6 cellular contexts compared by ENCODE assay signal in the genomic region with DNA sequence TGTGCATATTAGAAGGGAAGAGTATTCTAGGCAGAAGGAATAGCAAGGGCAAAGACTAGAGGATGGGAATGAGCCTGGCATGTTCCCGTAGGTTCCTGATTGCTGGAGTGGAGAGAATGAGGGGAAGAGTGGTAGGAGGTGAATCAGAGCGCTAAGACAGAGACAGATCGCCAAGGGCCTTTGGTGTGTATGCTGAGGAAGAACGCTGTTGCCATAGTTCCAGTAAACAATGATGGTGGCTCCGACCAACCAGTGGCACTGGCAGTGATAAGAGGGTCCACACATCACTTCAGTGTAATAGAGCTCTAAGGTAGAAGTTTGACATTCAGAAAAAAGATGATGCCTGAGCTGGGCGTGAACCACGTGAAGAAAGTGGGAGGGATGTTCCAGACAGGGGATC. TPM values are rescaled to one million over a fixed set of nuclear protein-coding genes. Genes with fewer than 3 reads are reported as not detected.
DNase-seq lines count a peak whose midpoint lies in the region; ATAC-seq and TF ChIP-seq lines count a peak whose summit lies in the region.

No MANE protein-coding gene starts in this region.

- peak overlapping the region; percentile 58 for H3K27ac ChIP-seq in RWPE2 (ENCODE audit: poor library complexity, severe bottlenecking)
- H3K27ac ChIP-seq in left lung: no peak overlapping the region

- no peak for DNase-seq in BJ (ENCODE audit: low read depth)
- DNase-seq in RWPE2 (ENCODE audit: low spot score): no peak
- DNase-seq in left lung: no peak
- no peak for DNase-seq in T-helper 9 cell
- DNase-seq in NCI-H187 treated with DMSO at 0.1 percent for 48 hours (lab: John Stamatoyannopoulos, UW): no peak

- H3K4me3 ChIP-seq in BJ (ENCODE audit: low read depth, low read length) (peak overlapping the region; percentile 84), RWPE2 (ENCODE audit: severe bottlenecking) (peak overlapping the region; percentile 80), left lung (peak overlapping the region; percentile 55 to 66)

- ATAC-seq in RWPE2 (ENCODE audit: low read depth) (no peak), left lung (no peak), GM21381 (IDR thresholded peaks at IDR 0.05; ENCODE audit: unreplicated experiment) (no peak)

- CTCF ChIA-PET in BJ (lab: Yijun Ruan, JAX): interaction anchor here (0.6 to 1.5 kb wide), 5 partner anchors 8 to 34 kb away, joined by 3 to 8 read pairs (median 3); no protein-coding TSS in a partner anchor

- H3K36me3 ChIP-seq in BJ (ENCODE audit: control insufficient read depth, insufficient read depth, low read length) (0 out of 2 replicates have a peak, but pooled peaks cover 2% of the 10 kb centered on the region), RWPE2 (ENCODE audit: low read depth) (peaks cover 4% of the 10 kb centered on the region), left lung (peaks cover 0 to 8% of the 10 kb centered on the region in 2 donors)

- H3K9me3 ChIP-seq in RWPE2 (ENCODE audit: severe bottlenecking): no peaks in the 10 kb centered on the region
- H3K9me3 ChIP-seq in left lung: no peaks in the 10 kb centered on the region

- H3K27me3 ChIP-seq in BJ (ENCODE audit: control insufficient read depth, insufficient read depth, low read length): no peaks in the 10 kb centered on the region
- H3K27me3 ChIP-seq in RWPE2 (ENCODE audit: insufficient read depth, poor library complexity, severe bottlenecking): no peaks in the 10 kb centered on the region
- H3K27me3 ChIP-seq in left lung: no peaks in the 10 kb centered on the region

- TF ChIP-seq CTCF in BJ (IDR thresholded peaks at IDR 0.05; ENCODE audit: insufficient read depth, low read depth, low read length) (no peak), RWPE2 (IDR thresholded peaks at IDR 0.05; ENCODE audit: poor library complexity, severe bottlenecking) (no peak), left lung (IDR thresholded peaks at IDR 0.05) (no peak)

- intact Hi-C loops in left lung (cut with DNase I): no loop called here

- peaks cover 2% of the 10 kb centered on the region for H3K4me1 ChIP-seq in RWPE2 (ENCODE audit: insufficient read depth, poor library complexity, severe bottlenecking)
- peaks cover 0 to 10% of the 10 kb centered on the region in 2 donors for H3K4me1 ChIP-seq in left lung

- POLR2A ChIA-PET in BJ (lab: Charles Lee): no interaction called here

RNA-seq across cellular contexts. Expression of a gene that starts 1.0 kb away (rescaled TPM):
- 10.6 and 17.8 TPM in 2 replicates for polyA plus RNA-seq in BJ (2011; rRNA removed)
- polyA minus RNA-seq in BJ (2011; rRNA and poly(A)+ RNA removed): 9.5 and 11.1 TPM in 2 replicates
- 10 to 100 TPM; 11.8 to 15.2 TPM for total RNA-seq in left lung

RNA-seq across cellular contexts. Expression of a gene that starts 18.9 kb away (rescaled TPM):
- polyA plus RNA-seq in BJ (2011; rRNA removed): 28.3 and 36.1 TPM in 2 replicates
- polyA minus RNA-seq in BJ (2011; rRNA and poly(A)+ RNA removed): 31.3 and 42.1 TPM in 2 replicates
- total RNA-seq in left lung: 100 to 1,000 TPM in 1 of 2 donors, 10 to 100 TPM in 1; 74.2 to 200 TPM

RNA-seq across cellular contexts. Expression of a gene that starts 31.7 kb away (rescaled TPM):
- polyA plus RNA-seq in BJ (2011; rRNA removed): 9.9 and 18.0 TPM in 2 replicates
- 10.5 and 14.9 TPM in 2 replicates for polyA minus RNA-seq in BJ (2011; rRNA and poly(A)+ RNA removed)
- 10 to 100 TPM in 1 of 2 donors, 1 to 10 TPM in 1; 8.4 to 12.2 TPM for total RNA-seq in left lung

RNA-seq across cellular contexts. Expression of a gene that starts 33.8 kb away (rescaled TPM):
- polyA plus RNA-seq in BJ (2011; rRNA removed): 333 and 406 TPM in 2 replicates
- 212 and 220 TPM in 2 replicates for polyA minus RNA-seq in BJ (2011; rRNA and poly(A)+ RNA removed)
- total RNA-seq in left lung: 100 to 1,000 TPM in 1 of 2 donors, 10 to 100 TPM in 1; 82.3 to 217 TPM

RNA-seq across cellular contexts. Expression of a gene that starts 56.8 kb away (rescaled TPM):
- 41.8 and 119 TPM in 2 replicates for polyA plus RNA-seq in BJ (2011; rRNA removed)
- 60.0 and 64.3 TPM in 2 replicates for polyA minus RNA-seq in BJ (2011; rRNA and poly(A)+ RNA removed)
- 100 to 1,000 TPM; 108 to 114 TPM for total RNA-seq in left lung
